Comparison of ENCODE assay signal across 37 cellular contexts in genomic region chr6:50093938-50094272, GRCh38. TPM values are rescaled to one million over a fixed set of nuclear protein-coding genes. Genes with fewer than 3 reads are reported as not detected.
"Had no signal": no experiment of that assay in that cellular context is flagged by ENCODE, and none has a peak within 500 bp of the region (broad histone marks: within the 10 kb centered on the region; RNA-seq: fewer than 3 reads in every experiment).

No MANE protein-coding gene starts in this region.

- H3K27ac ChIP-seq: ascending aorta, cardiac muscle cell, PC-9, RWPE1 had no signal

- H3K27me3 ChIP-seq: ascending aorta, cardiac muscle cell had no signal

- DNase-seq: activated CD4-positive, alpha-beta T cell treated with anti-CD3 and anti-CD28 coated beads for 36 hours; activated CD4-positive, alpha-beta T cell treated with anti-CD3 and anti-CD28 coated beads, Interleukin-2, amount 10 ng/mL, durations not matched to agents 7 days and 5 days; activated CD4-positive, alpha-beta T cell treated with anti-CD3 and anti-CD28 coated beads, Interleukin-2, amount 50 U/mL, for 48 hours; activated CD8-positive, alpha-beta T cell treated with anti-CD3 and anti-CD28 coated beads, Interleukin-2, amount 10 ng/mL, durations not matched to agents 7 days and 5 days; activated gamma-delta T cell; activated naive CD4-positive, alpha-beta T cell treated with Interleukin-2 at 50 U/mL for 16 hours; activated naive CD8-positive, alpha-beta T cell treated with anti-CD3 and anti-CD28 coated beads, Interleukin-2, amount 10 ng/mL, durations not matched to agents 7 days and 5 days; activated T-cell treated with anti-CD3 and anti-CD28 coated beads, Interleukin-2, amount 50 U/mL, for 24 hours; amygdala; NCI-H1105 treated with DMSO at 0.1 percent for 48 hours; NCI-H1436; NCI-H1694; NCI-H1930; NCI-H2081 treated with DMSO at 0.1 percent for 48 hours; NCI-H226; NCI-H446 treated with DMSO at 0.1 percent for 48 hours; NCI-H524; NCI-H69; NK-92 treated with Interleukin-12 subunit alpha and Interleukin-12 subunit beta, amount 100 ng/mL, for 24 hours; PC-9; SIG-M5; SW 1271; T-helper 1 cell; T-helper 2 cell; T1000 had no signal

- H3K9me3 ChIP-seq: ascending aorta had no signal

- H3K4me1 ChIP-seq: ascending aorta had no signal

- H2AFZ ChIP-seq: PC-9 had no signal

- H3K36me3 ChIP-seq: ascending aorta, cardiac muscle cell had no signal

- H3K4me2 ChIP-seq: PC-9 had no signal

- ATAC-seq: activated CD4-positive, alpha-beta T cell treated with anti-CD3 and anti-CD28 coated beads for 36 hours; activated CD4-positive, CD25-positive, alpha-beta regulatory T cell treated with anti-CD3 and anti-CD28 coated beads, Interleukin-2, amount 50 U/mL, for 24 hours; activated CD8-positive, alpha-beta T cell treated with anti-CD3 and anti-CD28 coated beads, Interleukin-2, amount 10 ng/mL, durations not matched to agents 7 days and 5 days; K562; Right ventricle myocardium inferior had no signal

- H3K4me3 ChIP-seq: ascending aorta, cardiac muscle cell, K562, PC-9 had no signal

- FAIRE-seq: K562, RCC 7860 had no signal

RNA-seq across cellular contexts. Expression of gene DEFB112, which starts 44.2 kb away (rescaled TPM):
- total RNA-seq: activated CD4-positive, alpha-beta T cell treated with anti-CD3 and anti-CD28 coated beads for 36 hours; activated CD4-positive, alpha-beta T cell treated with anti-CD3 and anti-CD28 coated beads, Interleukin-2, amount 10 ng/mL, durations not matched to agents 7 days and 5 days; activated CD8-positive, alpha-beta T cell treated with anti-CD3 and anti-CD28 coated beads, Interleukin-2, amount 10 ng/mL, durations not matched to agents 7 days and 5 days; activated naive CD8-positive, alpha-beta T cell treated with anti-CD3 and anti-CD28 coated beads, Interleukin-2, amount 10 ng/mL, durations not matched to agents 7 days and 5 days; activated T-helper 2 cell treated with anti-CD3 and anti-CD28 coated beads, Interferon-gamma antibody, Interleukin-2, Interleukin-4, amounts not matched to agents 10 μg/mL and 5 μg/mL and 100 μg/mL, durations not matched to agents 14 hours and 24 hours and 36 hours; ascending aorta; cardiac muscle cell; K562; MCF 10A; OCI-LY7; PC-9; Right ventricle myocardium inferior; SK-MEL-5 had no signal
- polyA plus RNA-seq: adipose tissue, cardiac muscle cell, K562 had no signal
